ENCODE assay signal across 17 cellular contexts in the genomic region with DNA sequence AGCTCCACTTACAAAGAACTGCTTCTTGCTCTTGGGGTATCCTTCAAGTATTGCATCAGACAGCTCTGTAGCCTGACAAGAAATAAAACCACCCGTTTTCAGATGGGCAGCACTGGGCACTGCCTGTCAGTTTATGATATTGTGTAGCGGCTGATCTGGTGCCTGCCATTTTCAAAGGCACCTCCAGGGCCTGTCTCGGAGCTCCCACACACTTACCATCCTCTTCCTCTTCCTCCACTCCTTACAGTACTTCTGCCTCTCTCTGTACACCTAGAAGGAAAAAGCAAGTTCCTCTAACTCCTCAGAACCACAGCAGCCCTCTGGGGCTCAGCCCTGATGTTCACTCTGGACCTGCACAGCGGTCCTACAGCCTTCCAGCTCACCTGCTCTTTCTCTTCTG. TPM values are rescaled to one million over a fixed set of nuclear protein-coding genes. Genes with fewer than 3 reads are reported as not detected.
DNase-seq lines count a peak whose midpoint lies in the region; ATAC-seq, FAIRE-seq and TF ChIP-seq lines count a peak whose summit lies in the region.
"Had no signal": no experiment of that assay in that cellular context is flagged by ENCODE, and none has a peak within 500 bp of the region (broad histone marks: within the 10 kb centered on the region; RNA-seq: fewer than 3 reads in every experiment).

No MANE protein-coding gene starts in this region.

- TF ChIP-seq POLR2A in K562 (conservative IDR thresholded peaks at IDR 0.05): 0 out of 2 replicates have a peak, but pooled peaks have one; percentile 41

- CTCF ChIA-PET in CD8-positive, alpha-beta T cell (lab: Charles Lee): interaction anchor here (1.3 kb wide), 1 partner anchor 9 kb away, joined by 5 read pairs; no protein-coding TSS in a partner anchor
- CTCF ChIA-PET in K562 (lab: Yijun Ruan, JAX; ENCODE audit: low intra/inter-chr PET ratio): no interaction called here

- H3K27ac ChIP-seq in ACC112 (ENCODE audit: low read depth, low read length) (peak overlapping the region; percentile 37; the same call in 1 of the 2 replicates), SK-N-MC (peak overlapping the region; percentile 47; the same call in 1 of the 2 replicates), K562 (ENCODE audit: extremely low read depth, low read depth, low read length) (peak overlapping the region; percentile 55; the same call in 2 of the 3 replicates)
- H3K27ac ChIP-seq in CD8-positive, alpha-beta T cell (ENCODE audit: low read depth, low read length): no peak overlapping the region
- H3K27ac ChIP-seq: colonic mucosa, pancreas had no signal

- no peaks in the 10 kb centered on the region for H3K9me3 Mint-ChIP-seq in CD8-positive, alpha-beta T cell
- H3K9me3 Mint-ChIP-seq: activated CD4-positive, alpha-beta T cell treated with anti-CD3 and anti-CD28 coated beads, Interleukin-2, amount 10 ng/mL, durations not matched to agents 24 days and 14 days had no signal

- in situ Hi-C loops in K562 (cut with MboI): no loop called here

- H3K9me1 ChIP-seq in K562 (ENCODE audit: control insufficient read depth, insufficient read depth, low read length): no peaks in the 10 kb centered on the region

- DNase-seq in CD8-positive, alpha-beta T cell: no peak
- no peak for DNase-seq in SK-N-MC (ENCODE audit: low read depth, low spot score)
- no peak for DNase-seq in K562 (ENCODE audit: extremely low read depth in 1 of 4, low spot score in 3 of 4)
- no peak for DNase-seq in AG08396 (ENCODE audit: low spot score)
- DNase-seq in HUDEP-2 (lab: John Stamatoyannopoulos, UW; ENCODE audit: unreplicated experiment in 76 of 76): no peak
- no peak for DNase-seq in activated CD4-positive, CD25-positive, alpha-beta regulatory T cell treated with anti-CD3 and anti-CD28 coated beads, Interleukin-2, amount 50 U/mL, for 72 hours
- DNase-seq: activated CD4-positive, alpha-beta T cell treated with anti-CD3 and anti-CD28 coated beads, Interleukin-2, amount 10 ng/mL, durations not matched to agents 24 days and 14 days; colonic mucosa; foreskin melanocyte; NCI-H1417; NCI-H2171 treated with DMSO at 0.1 percent for 48 hours; thyroid gland had no signal

- BruUV-seq in K562 (replicated peaks; lab: Mats Ljungman, UMichigan): no TSS peak

- FAIRE-seq in K562 (lab: Jason Lieb, UNC): no peak
- FAIRE-seq: pancreas had no signal

- TF ChIP-seq CTCF in CD8-positive, alpha-beta T cell (IDR thresholded peaks at IDR 0.05): no peak
- TF ChIP-seq CTCF in K562 (IDR thresholded peaks at IDR 0.05 in 2 of 3, conservative IDR thresholded peaks at IDR 0.05 in 1 of 3; ENCODE audit: insufficient read depth in 2 of 3, low read depth in 1 of 3, low read length in 3 of 3): no peak

- H3K4me2 ChIP-seq in K562 (ENCODE audit: insufficient read depth, low read length): no peak overlapping the region

- peaks cover 79% of the 10 kb centered on the region for H3K36me3 Mint-ChIP-seq in CD8-positive, alpha-beta T cell

- no peak for TF ChIP-seq RAD21 in K562 (CRISPR knock-in tag; conservative IDR thresholded peaks at IDR 0.05 in 1 of 2, IDR thresholded peaks at IDR 0.05 in 1 of 2)

- H4K20me1 ChIP-seq in K562 (replicated peaks; ENCODE audit: control insufficient read depth, insufficient read depth, low read length): no peaks in the 10 kb centered on the region; the same call in 1 of the 2 replicates

- H3K36me3 ChIP-seq in ACC112 (ENCODE audit: insufficient read depth, low read length): peaks cover 48% of the 10 kb centered on the region
- peaks cover 40% of the 10 kb centered on the region for H3K36me3 ChIP-seq in CD8-positive, alpha-beta T cell (ENCODE audit: insufficient read depth, low read length)
- peaks cover 71% of the 10 kb centered on the region for H3K36me3 ChIP-seq in SK-N-MC (ENCODE audit: insufficient read depth, low read length)
- peaks cover 83% of the 10 kb centered on the region for H3K36me3 ChIP-seq in K562 (ENCODE audit: control insufficient read depth, insufficient read depth, low read length)

- H3K27me3 ChIP-seq in ACC112 (ENCODE audit: insufficient read depth, low read length): no peaks in the 10 kb centered on the region
- H3K27me3 ChIP-seq in CD8-positive, alpha-beta T cell (ENCODE audit: insufficient read depth, low read length): no peaks in the 10 kb centered on the region
- no peaks in the 10 kb centered on the region for H3K27me3 ChIP-seq in K562 (ENCODE audit: control insufficient read depth in 2 of 2, insufficient read depth in 2 of 2, low read length in 2 of 2)
- H3K27me3 ChIP-seq: colonic mucosa, pancreas, thyroid gland had no signal

- no peak for TF ChIP-seq EP300 in K562 (IDR thresholded peaks at IDR 0.05; ENCODE audit: low read length)

- H3K9ac ChIP-seq in SK-N-MC (ENCODE audit: insufficient read length): no peak overlapping the region
- H3K9ac ChIP-seq in K562 (ENCODE audit: insufficient read depth in 1 of 2, low read depth in 2 of 2, low read length in 2 of 2): peak overlapping the region; percentile 18 to 35; a peak in 2 of 4 replicates

- H3K9me3 ChIP-seq in CD8-positive, alpha-beta T cell (ENCODE audit: low read length): no peaks in the 10 kb centered on the region
- H3K9me3 ChIP-seq in SK-N-MC (ENCODE audit: low read depth, low read length): no peaks in the 10 kb centered on the region
- no peaks in the 10 kb centered on the region for H3K9me3 ChIP-seq in K562 (replicated peaks; ENCODE audit: control insufficient read depth, insufficient read depth, low read depth, low read length)
- H3K9me3 ChIP-seq: colonic mucosa, pancreas, thyroid gland had no signal

- H3K4me1 ChIP-seq in ACC112 (ENCODE audit: control insufficient read depth, insufficient read depth, low read length, unreplicated experiment) (peaks cover 21% of the 10 kb centered on the region), K562 (replicated peaks in 1 of 2; ENCODE audit: control insufficient read depth in 2 of 2, insufficient read depth in 2 of 2, low read length in 2 of 2) (peaks cover 28 to 39% of the 10 kb centered on the region in 2 experiments; a peak in 4 of 5 replicates)
- H3K4me1 ChIP-seq in CD8-positive, alpha-beta T cell (ENCODE audit: insufficient read depth, low read length): peaks cover 16% of the 10 kb centered on the region
- H3K4me1 ChIP-seq: colonic mucosa had no signal

- ATAC-seq in CD8-positive, alpha-beta T cell: no peak
- ATAC-seq in K562 (no peak), GM21526 (IDR thresholded peaks at IDR 0.05; ENCODE audit: low FRiP score, unreplicated experiment) (no peak)
- ATAC-seq: left lobe of liver, pancreas had no signal

- intact Hi-C loops in CD8-positive, alpha-beta T cell (cut with DNase I, micrococcal nuclease): loop anchor here (10.0 kb wide), 2 partner anchors 172 to 422 kb away; partner anchors contain the start of genes EZH1 (in 1 of the 2) and RPL27 (in 1 of the 2)
- intact Hi-C loops in K562 (cut with micrococcal nuclease): no loop called here

- peak overlapping the region; percentile 64 for H3K27ac Mint-ChIP-seq in CD8-positive, alpha-beta T cell
- H3K27ac Mint-ChIP-seq: B cell had no signal

- no peak overlapping the region for H3K4me3 Mint-ChIP-seq in CD8-positive, alpha-beta T cell
- H3K4me3 Mint-ChIP-seq: activated CD4-positive, alpha-beta T cell treated with anti-CD3 and anti-CD28 coated beads, Interleukin-2, amount 10 ng/mL, durations not matched to agents 24 days and 14 days; B cell had no signal

- H3K27me3 Mint-ChIP-seq in CD8-positive, alpha-beta T cell (ENCODE audit: low read depth): no peaks in the 10 kb centered on the region
- H3K27me3 Mint-ChIP-seq: activated CD4-positive, alpha-beta T cell treated with anti-CD3 and anti-CD28 coated beads, Interleukin-2, amount 10 ng/mL, durations not matched to agents 24 days and 14 days; B cell had no signal

- 75% methylated on average over 4 of the region's 4 CpGs for WGBS in K562 (ENCODE audit: insufficient coverage, low coverage, missing lambda C conversion rate)

- H3K4me1 Mint-ChIP-seq in CD8-positive, alpha-beta T cell (ENCODE audit: low read depth): peaks cover 28% of the 10 kb centered on the region

- H3K79me2 ChIP-seq in ACC112 (ENCODE audit: control insufficient read depth, insufficient read depth, low read length, unreplicated experiment): peaks cover 60% of the 10 kb centered on the region
- peaks cover 84% of the 10 kb centered on the region for H3K79me2 ChIP-seq in K562 (ENCODE audit: control insufficient read depth, insufficient read depth, low read length)

- POLR2A ChIA-PET in CD8-positive, alpha-beta T cell (lab: Charles Lee): no interaction called here
- POLR2A ChIA-PET in K562 (lab: Yijun Ruan, JAX): interaction anchor here (0.6 to 1.6 kb wide), 3 partner anchors 9 to 254 kb away, joined by 3 to 7 read pairs (median 3); no protein-coding TSS in a partner anchor

- H2AFZ ChIP-seq in ACC112 (ENCODE audit: low read length, unreplicated experiment) (no peak overlapping the region), K562 (ENCODE audit: low read depth, low read length) (no peak overlapping the region)

- H3K4me3 ChIP-seq in ACC112 (ENCODE audit: low read depth, low read length) (no peak overlapping the region), SK-N-MC (no peak overlapping the region), K562 (no peak overlapping the region)
- H3K4me3 ChIP-seq in CD8-positive, alpha-beta T cell (ENCODE audit: low read depth, low read length): no peak overlapping the region
- H3K4me3 ChIP-seq: colonic mucosa, pancreas, thyroid gland had no signal

RNA-seq across cellular contexts. Expression of gene PSMC3IP, which starts 4.4 kb away (rescaled TPM):
- total RNA-seq in CD8-positive, alpha-beta T cell: 1 to 10 TPM; 3.9 to 4.1 TPM
- 63.5 and 83.8 TPM in 2 replicates for total RNA-seq in K562 (2011; cell fraction: chromatin; rRNA removed; ENCODE audit: low replicate concordance)
- total RNA-seq in K562 (2011; cell fraction: nucleolus; rRNA removed): 39.0 and 45.4 TPM in 2 replicates
- 59.4 and 78.8 TPM in 2 replicates for total RNA-seq in K562 (2011; cell fraction: nucleoplasm; rRNA removed)
- total RNA-seq in K562 (2014; rRNA removed): 46.7 and 50.8 TPM in 2 replicates
- total RNA-seq in K562 (2014; rRNA removed; fragmentation: Illumina TruSeq; extraction: Trizol): 28.1 and 31.6 TPM in 2 replicates
- total RNA-seq in K562 (2015; rRNA removed; fragmentation: Illumina TruSeq; extraction: Trizol): 26.2 and 27.9 TPM in 2 replicates
- 29.3 and 34.4 TPM in 2 replicates for total RNA-seq in K562 (2021)
- polyA plus RNA-seq in K562 (2011; rRNA removed): 25.6 and 32.8 TPM in 2 replicates
- 11.3 and 14.9 TPM in 2 replicates for polyA plus RNA-seq in K562 (2011; cell fraction: cytosol; rRNA removed)
- 96.3 and 104 TPM in 2 replicates for polyA plus RNA-seq in K562 (2011; cell fraction: nucleus; rRNA removed)
- 33.2 and 36.0 TPM in 2 replicates for polyA plus RNA-seq in K562 (2012)
- polyA plus RNA-seq in K562 (2014; fragmentation: Illumina TruSeq; extraction: Trizol): 48.3 and 50.5 TPM in 2 replicates
- 10 to 100 TPM; 13.8 to 16.0 TPM for polyA plus RNA-seq in K562 (2014; fragmentation: Nextera tagmentation; extraction: Ambion mirVana)
- polyA plus RNA-seq in K562 (2014; rRNA removed): 64.0 and 65.6 TPM in 2 replicates
- 17.9 and 20.6 TPM in 2 replicates for polyA minus RNA-seq in K562 (2011; rRNA and poly(A)+ RNA removed)
- polyA minus RNA-seq in K562 (2011; cell fraction: cytosol; rRNA and poly(A)+ RNA removed): 4.3 and 7.2 TPM in 2 replicates
- 24.5 and 27.0 TPM in 2 replicates for polyA minus RNA-seq in K562 (2011; cell fraction: nucleus; rRNA and poly(A)+ RNA removed)

RNA-seq across cellular contexts. Expression of gene MLX, which starts 6.2 kb away (rescaled TPM):
- total RNA-seq in CD8-positive, alpha-beta T cell: 10 to 100 TPM; 18.3 to 21.3 TPM
- 94.6 and 259 TPM in 2 replicates for total RNA-seq in K562 (2011; cell fraction: chromatin; rRNA removed; ENCODE audit: low replicate concordance)
- total RNA-seq in K562 (2011; cell fraction: nucleolus; rRNA removed): 158 and 168 TPM in 2 replicates
- 148 and 161 TPM in 2 replicates for total RNA-seq in K562 (2011; cell fraction: nucleoplasm; rRNA removed)
- total RNA-seq in K562 (2014; rRNA removed) (42.9 and 51.6 TPM in 2 replicates), K562 (2014; rRNA removed; fragmentation: Illumina TruSeq; extraction: Trizol) (41.2 and 45.4 TPM in 2 replicates), K562 (2015; rRNA removed; fragmentation: Illumina TruSeq; extraction: Trizol) (47.6 and 48.6 TPM in 2 replicates), K562 (2021) (50.0 and 55.1 TPM in 2 replicates)
- polyA plus RNA-seq in K562 (2011; rRNA removed) (41.8 and 58.9 TPM in 2 replicates), K562 (2014; fragmentation: Illumina TruSeq; extraction: Trizol) (71.5 and 84.2 TPM in 2 replicates), K562 (2014; fragmentation: Nextera tagmentation; extraction: Ambion mirVana) (100 to 1,000 TPM in 1 of 2 experiments, 10 to 100 TPM in 1; 82.7 to 100 TPM), K562 (2014; rRNA removed) (71.3 and 82.0 TPM in 2 replicates)
- polyA plus RNA-seq in K562 (2011; cell fraction: cytosol; rRNA removed): 35.1 and 46.5 TPM in 2 replicates
- 76.8 and 145 TPM in 2 replicates for polyA plus RNA-seq in K562 (2011; cell fraction: nucleus; rRNA removed)
- 46.8 and 71.4 TPM in 2 replicates for polyA plus RNA-seq in K562 (2012)
- polyA minus RNA-seq in K562 (2011; rRNA and poly(A)+ RNA removed): 42.5 and 66.7 TPM in 2 replicates
- 16.9 and 28.1 TPM in 2 replicates for polyA minus RNA-seq in K562 (2011; cell fraction: cytosol; rRNA and poly(A)+ RNA removed)
- 36.9 and 49.1 TPM in 2 replicates for polyA minus RNA-seq in K562 (2011; cell fraction: nucleus; rRNA and poly(A)+ RNA removed)

RNA-seq across cellular contexts. Expression of gene COASY, which starts 11.1 kb away (rescaled TPM):
- 10 to 100 TPM; 26.4 to 32.9 TPM for total RNA-seq in CD8-positive, alpha-beta T cell
- 117 and 276 TPM in 2 replicates for total RNA-seq in K562 (2011; cell fraction: chromatin; rRNA removed; ENCODE audit: low replicate concordance)
- 148 and 164 TPM in 2 replicates for total RNA-seq in K562 (2011; cell fraction: nucleolus; rRNA removed)
- total RNA-seq in K562 (2011; cell fraction: nucleoplasm; rRNA removed): 145 and 162 TPM in 2 replicates
- total RNA-seq in K562 (2014; rRNA removed) (43.5 and 62.9 TPM in 2 replicates), K562 (2014; rRNA removed; fragmentation: Illumina TruSeq; extraction: Trizol) (33.3 and 43.2 TPM in 2 replicates), K562 (2015; rRNA removed; fragmentation: Illumina TruSeq; extraction: Trizol) (25.4 and 32.0 TPM in 2 replicates), K562 (2021) (167 and 175 TPM in 2 replicates)
- polyA plus RNA-seq in K562 (2011; rRNA removed) (38.7 and 58.6 TPM in 2 replicates), K562 (2014; fragmentation: Illumina TruSeq; extraction: Trizol) (99.8 and 139 TPM in 2 replicates), K562 (2014; fragmentation: Nextera tagmentation; extraction: Ambion mirVana) (10 to 100 TPM; 62.3 to 80.6 TPM), K562 (2014; rRNA removed) (80.5 and 95.2 TPM in 2 replicates)
- polyA plus RNA-seq in K562 (2011; cell fraction: cytosol; rRNA removed): 34.8 and 93.5 TPM in 2 replicates
- polyA plus RNA-seq in K562 (2011; cell fraction: nucleus; rRNA removed): 262 and 432 TPM in 2 replicates
- polyA plus RNA-seq in K562 (2012): 137 and 160 TPM in 2 replicates
- 19.9 and 27.4 TPM in 2 replicates for polyA minus RNA-seq in K562 (2011; rRNA and poly(A)+ RNA removed)
- polyA minus RNA-seq in K562 (2011; cell fraction: cytosol; rRNA and poly(A)+ RNA removed): 39.1 and 51.2 TPM in 2 replicates
- polyA minus RNA-seq in K562 (2011; cell fraction: nucleus; rRNA and poly(A)+ RNA removed): 39.4 and 40.0 TPM in 2 replicates

RNA-seq across cellular contexts. Expression of gene HSD17B1, which starts 20.4 kb away (rescaled TPM):
- total RNA-seq in CD8-positive, alpha-beta T cell: under 1 TPM; 0.44 to 0.52 TPM
- total RNA-seq in K562 (2011; cell fraction: chromatin; rRNA removed; ENCODE audit: low replicate concordance): 3.9 and 8.6 TPM in 2 replicates
- total RNA-seq in K562 (2011; cell fraction: nucleolus; rRNA removed): 9.5 TPM in 2 replicates
- 5.4 and 5.5 TPM in 2 replicates for total RNA-seq in K562 (2011; cell fraction: nucleoplasm; rRNA removed)
- 21.1 and 25.0 TPM in 2 replicates for total RNA-seq in K562 (2014; rRNA removed)
- total RNA-seq in K562 (2014; rRNA removed; fragmentation: Illumina TruSeq; extraction: Trizol): 1.1 and 1.3 TPM in 2 replicates
- 6.7 and 7.1 TPM in 2 replicates for total RNA-seq in K562 (2015; rRNA removed; fragmentation: Illumina TruSeq; extraction: Trizol)
- total RNA-seq in K562 (2021): 12.9 and 13.9 TPM in 2 replicates
- 3.6 and 5.3 TPM in 2 replicates for polyA plus RNA-seq in K562 (2011; rRNA removed)
- polyA plus RNA-seq in K562 (2011; cell fraction: cytosol; rRNA removed): 6.4 and 18.6 TPM in 2 replicates
- polyA plus RNA-seq in K562 (2011; cell fraction: nucleus; rRNA removed): 3.8 and 8.0 TPM in 2 replicates
- 10.9 and 13.0 TPM in 2 replicates for polyA plus RNA-seq in K562 (2012)
- polyA plus RNA-seq in K562 (2014; fragmentation: Illumina TruSeq; extraction: Trizol): 1.6 and 7.0 TPM in 2 replicates
- polyA plus RNA-seq in K562 (2014; fragmentation: Nextera tagmentation; extraction: Ambion mirVana): under 1 TPM; 0.55 to 0.73 TPM
- 17.0 and 17.3 TPM in 2 replicates for polyA plus RNA-seq in K562 (2014; rRNA removed)
- polyA minus RNA-seq in K562 (2011; rRNA and poly(A)+ RNA removed): 0.66 and 0.84 TPM in 2 replicates
- polyA minus RNA-seq in K562 (2011; cell fraction: cytosol; rRNA and poly(A)+ RNA removed): 4.9 and 8.0 TPM in 2 replicates
- 2.3 and 2.7 TPM in 2 replicates for polyA minus RNA-seq in K562 (2011; cell fraction: nucleus; rRNA and poly(A)+ RNA removed)

RNA-seq across cellular contexts. Expression of gene RETREG3, which starts 36.1 kb away (rescaled TPM):
- total RNA-seq in CD8-positive, alpha-beta T cell: 10 to 100 TPM; 59.0 to 59.3 TPM
- total RNA-seq in K562 (2011; cell fraction: chromatin; rRNA removed; ENCODE audit: low replicate concordance): 79.8 and 135 TPM in 2 replicates
- 81.9 and 89.6 TPM in 2 replicates for total RNA-seq in K562 (2011; cell fraction: nucleolus; rRNA removed)
- total RNA-seq in K562 (2011; cell fraction: nucleoplasm; rRNA removed): 93.5 and 119 TPM in 2 replicates
- total RNA-seq in K562 (2014; rRNA removed): 16.9 and 23.5 TPM in 2 replicates
- total RNA-seq in K562 (2014; rRNA removed; fragmentation: Illumina TruSeq; extraction: Trizol): 25.6 and 26.4 TPM in 2 replicates
- 19.6 and 20.9 TPM in 2 replicates for total RNA-seq in K562 (2015; rRNA removed; fragmentation: Illumina TruSeq; extraction: Trizol)
- total RNA-seq in K562 (2021): 35.7 and 39.0 TPM in 2 replicates
- polyA plus RNA-seq in K562 (2011; rRNA removed): 23.9 and 24.5 TPM in 2 replicates
- polyA plus RNA-seq in K562 (2011; cell fraction: cytosol; rRNA removed): 20.1 and 25.9 TPM in 2 replicates
- 22.8 and 41.6 TPM in 2 replicates for polyA plus RNA-seq in K562 (2011; cell fraction: nucleus; rRNA removed)
- polyA plus RNA-seq in K562 (2012): 15.5 and 15.6 TPM in 2 replicates
- polyA plus RNA-seq in K562 (2014; fragmentation: Illumina TruSeq; extraction: Trizol): 16.5 and 17.4 TPM in 2 replicates
- 1 to 10 TPM; 4.1 to 5.3 TPM for polyA plus RNA-seq in K562 (2014; fragmentation: Nextera tagmentation; extraction: Ambion mirVana)
- 14.2 and 14.6 TPM in 2 replicates for polyA plus RNA-seq in K562 (2014; rRNA removed)
- polyA minus RNA-seq in K562 (2011; rRNA and poly(A)+ RNA removed): 37.6 and 78.2 TPM in 2 replicates
- 16.0 and 33.6 TPM in 2 replicates for polyA minus RNA-seq in K562 (2011; cell fraction: cytosol; rRNA and poly(A)+ RNA removed)
- polyA minus RNA-seq in K562 (2011; cell fraction: nucleus; rRNA and poly(A)+ RNA removed): 18.4 and 19.0 TPM in 2 replicates

Comparison
In these comparisons a context has a peak if more than half of its experiments do, and no peak if none do; other contexts are left out.
1. RNA of gene PSMC3IP, which starts 4.4 kb away (total RNA-seq): 26.2 to 83.8 TPM in K562; 3.9 to 4.1 TPM in CD8-positive, alpha-beta T cell; every median in the first group is over 4 times any median in the second.